In genomic region chr6:130515306-130515705, GRCh38 we compare ENCODE assay signal across 25 cellular contexts.
DNase-seq lines count a peak whose midpoint lies in the region; ATAC-seq and TF ChIP-seq lines count a peak whose summit lies in the region.
"Had no signal": no experiment of that assay in that cellular context is flagged by ENCODE, and none has a peak within 500 bp of the region (broad histone marks: within the 10 kb centered on the region; RNA-seq: fewer than 3 reads in every experiment).

No MANE protein-coding gene starts in this region.

- no peak overlapping the region for H3K4me2 ChIP-seq in HCT116 (ENCODE audit: low read length)

- no peaks in the 10 kb centered on the region for H3K9me2 ChIP-seq in HCT116 (ENCODE audit: insufficient read depth)

- H3K27me3 Mint-ChIP-seq in activated T-cell treated with anti-CD3 and anti-CD28 coated beads, Interleukin-2, amount 50 U/mL, for 24 hours: no peaks in the 10 kb centered on the region
- H3K27me3 Mint-ChIP-seq in activated T-helper 1 cell treated with anti-CD3 and anti-CD28 coated beads, Interleukin-12 subunit alpha, Interleukin-12 subunit beta, Interleukin-2, Interleukin-4 antibody, amounts not matched to agents 30 ng/mL and 10 ng/mL and 1 ng/mL, durations not matched to agents 14 hours and 24 hours and 36 hours (ENCODE audit: insufficient read depth): no peaks in the 10 kb centered on the region
- H3K27me3 Mint-ChIP-seq in natural killer cell treated with Interleukin-12 subunit alpha and Interleukin-12 subunit beta and Interleukin-15 and Interleukin-18, amount 100 ng/mL, for 72 hours: no peaks in the 10 kb centered on the region

- no peak for ATAC-seq in HCT116
- ATAC-seq in natural killer cell treated with Interleukin-12 subunit alpha and Interleukin-12 subunit beta and Interleukin-15 and Interleukin-18, amount 100 ng/mL, for 72 hours: no peak
- ATAC-seq: left ventricle myocardium superior, Panc1 had no signal

- no peaks in the 10 kb centered on the region for H3K9me3 ChIP-seq in HCT116 (ENCODE audit: control insufficient read depth in 1 of 2, insufficient read depth in 1 of 2, low read depth in 1 of 2, low read length in 2 of 2)
- H3K9me3 ChIP-seq: sigmoid colon, testis, uterus had no signal

- intact Hi-C loops in HCT116 (cut with micrococcal nuclease): no loop called here
- intact Hi-C loops in activated T-helper 1 cell treated with anti-CD3 and anti-CD28 coated beads, Interleukin-12 subunit alpha, Interleukin-12 subunit beta, Interleukin-2, Interleukin-4 antibody, amounts not matched to agents 30 ng/mL and 10 ng/mL and 1 ng/mL, durations not matched to agents 14 hours and 24 hours and 36 hours (cut with micrococcal nuclease): loop anchor here (5.0 to 10.0 kb wide), 3 partner anchors 193 to 831 kb away; no protein-coding TSS in a partner anchor

- no peaks in the 10 kb centered on the region for H4K20me1 ChIP-seq in HCT116 (ENCODE audit: insufficient read depth)

- no peak overlapping the region for H3K9ac ChIP-seq in HCT116 (ENCODE audit: low read length)

- TF ChIP-seq CTCF in HCT116 (IDR thresholded peaks at IDR 0.05 in 2 of 3, conservative IDR thresholded peaks at IDR 0.05 in 1 of 3; ENCODE audit: borderline replicate concordance in 1 of 3, insufficient read depth in 1 of 3, low read depth in 2 of 3, low read length in 2 of 3): no peak

- POLR2A ChIA-PET in HCT116 (lab: Charles Lee): no interaction called here

- H3K4me3 Mint-ChIP-seq in activated T-cell treated with anti-CD3 and anti-CD28 coated beads, Interleukin-2, amount 50 U/mL, for 24 hours: no peak overlapping the region
- H3K4me3 Mint-ChIP-seq in activated T-helper 1 cell treated with anti-CD3 and anti-CD28 coated beads, Interleukin-12 subunit alpha, Interleukin-12 subunit beta, Interleukin-2, Interleukin-4 antibody, amounts not matched to agents 30 ng/mL and 10 ng/mL and 1 ng/mL, durations not matched to agents 14 hours and 24 hours and 36 hours: no peak overlapping the region
- H3K4me3 Mint-ChIP-seq in natural killer cell treated with Interleukin-12 subunit alpha and Interleukin-12 subunit beta and Interleukin-15 and Interleukin-18, amount 100 ng/mL, for 72 hours: no peak overlapping the region
- H3K4me3 Mint-ChIP-seq: CD14-positive monocyte, neural crest cell had no signal

- H3K27ac Mint-ChIP-seq in activated T-cell treated with anti-CD3 and anti-CD28 coated beads, Interleukin-2, amount 50 U/mL, for 24 hours: peak overlapping the region; percentile 53
- H3K27ac Mint-ChIP-seq in activated T-helper 1 cell treated with anti-CD3 and anti-CD28 coated beads, Interleukin-12 subunit alpha, Interleukin-12 subunit beta, Interleukin-2, Interleukin-4 antibody, amounts not matched to agents 30 ng/mL and 10 ng/mL and 1 ng/mL, durations not matched to agents 14 hours and 24 hours and 36 hours: peak overlapping the region; percentile 82
- peak overlapping the region; percentile 87 to 98 for H3K27ac Mint-ChIP-seq in natural killer cell treated with Interleukin-12 subunit alpha and Interleukin-12 subunit beta and Interleukin-15 and Interleukin-18, amount 100 ng/mL, for 72 hours
- H3K27ac Mint-ChIP-seq: CD14-positive monocyte had no signal

- H3K4me1 Mint-ChIP-seq in activated T-cell treated with anti-CD3 and anti-CD28 coated beads, Interleukin-2, amount 50 U/mL, for 24 hours (ENCODE audit: low read depth): peaks cover 69% of the 10 kb centered on the region
- peaks cover 66% of the 10 kb centered on the region for H3K4me1 Mint-ChIP-seq in activated T-helper 1 cell treated with anti-CD3 and anti-CD28 coated beads, Interleukin-12 subunit alpha, Interleukin-12 subunit beta, Interleukin-2, Interleukin-4 antibody, amounts not matched to agents 30 ng/mL and 10 ng/mL and 1 ng/mL, durations not matched to agents 14 hours and 24 hours and 36 hours (ENCODE audit: low read depth)
- peaks cover 41 to 58% of the 10 kb centered on the region in 2 donors for H3K4me1 Mint-ChIP-seq in natural killer cell treated with Interleukin-12 subunit alpha and Interleukin-12 subunit beta and Interleukin-15 and Interleukin-18, amount 100 ng/mL, for 72 hours (ENCODE audit: low read depth in 2 of 2)
- H3K4me1 Mint-ChIP-seq: neural crest cell had no signal

- no peaks in the 10 kb centered on the region for H3K79me2 ChIP-seq in HCT116 (ENCODE audit: insufficient read depth, low read length)

- peaks cover 16% of the 10 kb centered on the region for H3K9me3 Mint-ChIP-seq in activated T-cell treated with anti-CD3 and anti-CD28 coated beads, Interleukin-2, amount 50 U/mL, for 24 hours
- H3K9me3 Mint-ChIP-seq in activated T-helper 1 cell treated with anti-CD3 and anti-CD28 coated beads, Interleukin-12 subunit alpha, Interleukin-12 subunit beta, Interleukin-2, Interleukin-4 antibody, amounts not matched to agents 30 ng/mL and 10 ng/mL and 1 ng/mL, durations not matched to agents 14 hours and 24 hours and 36 hours: peaks cover 47% of the 10 kb centered on the region
- H3K9me3 Mint-ChIP-seq in natural killer cell treated with Interleukin-12 subunit alpha and Interleukin-12 subunit beta and Interleukin-15 and Interleukin-18, amount 100 ng/mL, for 72 hours: peaks cover 6% of the 10 kb centered on the region

- peak overlapping the region; percentile 3 for H2AFZ ChIP-seq in HCT116 (ENCODE audit: low read depth, low read length, poor library complexity, severe bottlenecking)

- TF ChIP-seq POLR2A in HCT116 (IDR thresholded peaks at IDR 0.05; ENCODE audit: borderline replicate concordance, extremely low read depth, insufficient read depth, insufficient read length): no peak

- H3K36me3 ChIP-seq in HCT116 (ENCODE audit: control insufficient read depth in 1 of 2, insufficient read depth in 2 of 2, low read length in 2 of 2): 0 out of 4 replicates have a peak, but pooled peaks cover 0 to 4% of the 10 kb centered on the region in 2 experiments
- H3K36me3 ChIP-seq: sigmoid colon, uterus had no signal

- no peak for DNase-seq in activated T-cell treated with anti-CD3 and anti-CD28 coated beads, Interleukin-2, amount 50 U/mL, for 24 hours
- no peak for DNase-seq in activated T-cell treated with anti-CD3 and anti-CD28 coated beads, Interleukin-2, amount 50 U/mL, for 1 hour
- DNase-seq in HCT116 (ENCODE audit: low read depth, low spot score) (no peak), iPS-NIHi11 (ENCODE audit: low spot score) (no peak), kidney tubule cell (ENCODE audit: low spot score) (no peak), RPMI8226 (no peak)
- DNase-seq in activated T-helper 1 cell treated with anti-CD3 and anti-CD28 coated beads, Interleukin-12 subunit alpha, Interleukin-12 subunit beta, Interleukin-2, Interleukin-4 antibody, amounts not matched to agents 30 ng/mL and 10 ng/mL and 1 ng/mL, durations not matched to agents 14 hours and 24 hours and 36 hours (ENCODE audit: low spot score): no peak
- no peak for DNase-seq in natural killer cell treated with Interleukin-12 subunit alpha and Interleukin-12 subunit beta and Interleukin-15 and Interleukin-18, amount 100 ng/mL, for 72 hours (ENCODE audit: low spot score)
- DNase-seq: activated CD8-positive, alpha-beta memory T cell treated with anti-CD3 and anti-CD28 coated beads, Interleukin-2, amount 50 U/mL, for 4 hours; activated naive CD4-positive, alpha-beta T cell treated with Interleukin-2 at 50 U/mL for 16 hours; DMS153; foreskin fibroblast; left ventricle myocardium superior; midbrain; NCI-H1436 treated with DMSO at 0.1 percent for 48 hours; NCI-H2171; NCI-H524; NK-92 treated with Interleukin-12 subunit alpha and Interleukin-12 subunit beta, amount 100 ng/mL, for 24 hours; posterior cingulate gyrus; sigmoid colon; testis; uterus had no signal

- H3K27ac ChIP-seq in HCT116 (ENCODE audit: low read depth, low read length): no peak overlapping the region
- H3K27ac ChIP-seq: sigmoid colon, uterus had no signal

- RAD21 ChIA-PET in HCT116 (lab: Charles Lee; ENCODE audit: low non-redundant PET in 1 of 2, low total read pairs in 2 of 2, uncharacterized antibody in 2 of 2, unreplicated experiment in 2 of 2): no interaction called here

- no TSS peak for BruUV-seq in HCT116 (replicated peaks; lab: Mats Ljungman, UMichigan)

- TF ChIP-seq RAD21 in HCT116 (IDR thresholded peaks at IDR 0.05; ENCODE audit: low read depth): no peak

- peaks cover 3 to 29% of the 10 kb centered on the region in 2 experiments; a peak in 3 of 4 replicates for H3K4me1 ChIP-seq in HCT116 (ENCODE audit: control insufficient read depth in 1 of 2, insufficient read depth in 2 of 2, low read length in 2 of 2)
- H3K4me1 ChIP-seq: sigmoid colon had no signal

- H3K27me3 ChIP-seq in HCT116 (ENCODE audit: insufficient read depth, low read length): no peaks in the 10 kb centered on the region
- H3K27me3 ChIP-seq: sigmoid colon, testis, uterus had no signal

- H3K36me3 Mint-ChIP-seq in activated T-cell treated with anti-CD3 and anti-CD28 coated beads, Interleukin-2, amount 50 U/mL, for 24 hours (ENCODE audit: low read depth): peaks cover 21% of the 10 kb centered on the region
- peaks cover 37% of the 10 kb centered on the region for H3K36me3 Mint-ChIP-seq in activated T-helper 1 cell treated with anti-CD3 and anti-CD28 coated beads, Interleukin-12 subunit alpha, Interleukin-12 subunit beta, Interleukin-2, Interleukin-4 antibody, amounts not matched to agents 30 ng/mL and 10 ng/mL and 1 ng/mL, durations not matched to agents 14 hours and 24 hours and 36 hours (ENCODE audit: low read depth)
- peaks cover 10% of the 10 kb centered on the region for H3K36me3 Mint-ChIP-seq in natural killer cell treated with Interleukin-12 subunit alpha and Interleukin-12 subunit beta and Interleukin-15 and Interleukin-18, amount 100 ng/mL, for 72 hours
- H3K36me3 Mint-ChIP-seq: CD14-positive monocyte had no signal

- CTCF ChIA-PET in HCT116 (lab: Charles Lee): no interaction called here

- no peak overlapping the region for H3K4me3 ChIP-seq in HCT116 (replicated peaks in 1 of 2; ENCODE audit: low read depth in 1 of 2, low read length in 2 of 2)
- H3K4me3 ChIP-seq: sigmoid colon, testis, uterus had no signal

TF ChIP-seq in HCT116, 20 proteins besides CTCF, POLR2A, EP300 and RAD21 (continues in another document):
- no peak for TF ChIP-seq SP1 (IDR thresholded peaks at IDR 0.05; ENCODE audit: low read depth)
- TF ChIP-seq, protein P1, sequence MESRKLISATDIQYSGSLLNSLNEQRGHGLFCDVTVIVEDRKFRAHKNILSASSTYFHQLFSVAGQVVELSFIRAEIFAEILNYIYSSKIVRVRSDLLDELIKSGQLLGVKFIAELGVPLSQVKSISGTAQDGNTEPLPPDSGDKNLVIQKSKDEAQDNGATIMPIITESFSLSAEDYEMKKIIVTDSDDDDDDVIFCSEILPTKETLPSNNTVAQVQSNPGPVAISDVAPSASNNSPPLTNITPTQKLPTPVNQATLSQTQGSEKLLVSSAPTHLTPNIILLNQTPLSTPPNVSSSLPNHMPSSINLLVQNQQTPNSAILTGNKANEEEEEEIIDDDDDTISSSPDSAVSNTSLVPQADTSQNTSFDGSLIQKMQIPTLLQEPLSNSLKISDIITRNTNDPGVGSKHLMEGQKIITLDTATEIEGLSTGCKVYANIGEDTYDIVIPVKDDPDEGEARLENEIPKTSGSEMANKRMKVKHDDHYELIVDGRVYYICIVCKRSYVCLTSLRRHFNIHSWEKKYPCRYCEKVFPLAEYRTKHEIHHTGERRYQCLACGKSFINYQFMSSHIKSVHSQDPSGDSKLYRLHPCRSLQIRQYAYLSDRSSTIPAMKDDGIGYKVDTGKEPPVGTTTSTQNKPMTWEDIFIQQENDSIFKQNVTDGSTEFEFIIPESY (IDR thresholded peaks at IDR 0.05; ENCODE audit: extremely low read depth, insufficient replicate concordance, low read length): no peak
